In genomic region chr11:20360650-20361049, GRCh38 we compare ENCODE assay signal across 7 cellular contexts. TPM values are rescaled to one million over a fixed set of nuclear protein-coding genes. Genes with fewer than 3 reads are reported as not detected.
DNase-seq lines count a peak whose midpoint lies in the region; ATAC-seq, FAIRE-seq and TF ChIP-seq lines count a peak whose summit lies in the region.

No MANE protein-coding gene starts in this region.

- no peak overlapping the region for H3K4me3 ChIP-seq in K562

- no peak for TF ChIP-seq RAD21 in K562 (CRISPR knock-in tag; conservative IDR thresholded peaks at IDR 0.05 in 1 of 2, IDR thresholded peaks at IDR 0.05 in 1 of 2)

- H3K27me3 ChIP-seq in K562 (ENCODE audit: control insufficient read depth in 2 of 2, insufficient read depth in 2 of 2, low read length in 2 of 2), result no peaks in the 10 kb centered on the region

- H3K4me1 ChIP-seq in K562 (replicated peaks in 1 of 2; ENCODE audit: control insufficient read depth in 2 of 2, insufficient read depth in 2 of 2, low read length in 2 of 2), result peaks cover 15 to 52% of the 10 kb centered on the region in 2 experiments

- DNase-seq in NOMO-1 treated with DMSO at 0.1 percent for 48 hours (lab: John Stamatoyannopoulos, UW; ENCODE audit: unreplicated experiment) (peak; percentile 89), K562 (ENCODE audit: extremely low read depth in 1 of 4, low spot score in 3 of 4) (no peak), NCI-H446 (lab: John Stamatoyannopoulos, UW) (no peak), NCI-H526 (lab: John Stamatoyannopoulos, UW) (no peak), WTC11 (ENCODE audit: low spot score) (no peak)
- DNase-seq in stimulated activated CD4-positive, alpha-beta T cell treated with anti-CD3 and anti-CD28 coated beads, Interleukin-2, amount 100 ng/mL, for 4 hours (ENCODE audit: low read depth), result peak; percentile 26

- H3K36me3 ChIP-seq in K562 (ENCODE audit: control insufficient read depth, insufficient read depth, low read length), result no peaks in the 10 kb centered on the region; the same call in 2 of the 3 replicates

- CTCF ChIA-PET in K562 (lab: Yijun Ruan, JAX; ENCODE audit: low intra/inter-chr PET ratio) (no interaction called here), WTC11 (lab: Charles Lee) (interaction anchor here (0.8 to 1.8 kb wide), 2 partner anchors 233 to 249 kb away, joined by 3 to 7 read pairs; no protein-coding TSS in a partner anchor)

- TF ChIP-seq CTCF in K562 (IDR thresholded peaks at IDR 0.05 in 2 of 3, conservative IDR thresholded peaks at IDR 0.05 in 1 of 3; ENCODE audit: insufficient read depth in 2 of 3, low read depth in 1 of 3, low read length in 3 of 3), result no peak
- TF ChIP-seq CTCF in WTC11 (IDR thresholded peaks at IDR 0.05), result no peak

- H3K4me2 ChIP-seq in K562 (ENCODE audit: insufficient read depth, low read length), result peak overlapping the region; percentile 64

- H3K4me1 Mint-ChIP-seq in WTC11, result peaks cover 13% of the 10 kb centered on the region

- no TSS peak for BruUV-seq in K562 (replicated peaks; lab: Mats Ljungman, UMichigan)

- H3K9me3 Mint-ChIP-seq in WTC11, result no peaks in the 10 kb centered on the region

- peak overlapping the region; percentile 89 for H2AFZ ChIP-seq in K562 (ENCODE audit: low read depth, low read length)

- TF ChIP-seq EP300 in K562 (IDR thresholded peaks at IDR 0.05; ENCODE audit: low read length), result no peak

- H4K20me1 ChIP-seq in K562 (replicated peaks; ENCODE audit: control insufficient read depth, insufficient read depth, low read length), result no peaks in the 10 kb centered on the region

- no peaks in the 10 kb centered on the region for H3K9me1 ChIP-seq in K562 (ENCODE audit: control insufficient read depth, insufficient read depth, low read length)

- intact Hi-C loops in K562 (cut with micrococcal nuclease), result no loop called here

- 0 out of 3 replicates have a peak overlapping the region, but pooled peaks have one; percentile 48 for H3K27ac ChIP-seq in K562 (ENCODE audit: extremely low read depth, low read depth, low read length)

- peaks cover 54% of the 10 kb centered on the region for H3K27me3 Mint-ChIP-seq in WTC11 (ENCODE audit: low read depth)

- WGBS in K562 (ENCODE audit: insufficient coverage, low coverage, missing lambda C conversion rate), result 52% methylated on average over 7 of the region's 7 CpGs

- H3K27ac Mint-ChIP-seq in WTC11, result no peak overlapping the region

- in situ Hi-C loops in K562 (cut with MboI), result no loop called here

- peaks cover 16% of the 10 kb centered on the region for H3K79me2 ChIP-seq in K562 (ENCODE audit: control insufficient read depth, insufficient read depth, low read length)

- no peak overlapping the region for H3K9ac ChIP-seq in K562 (ENCODE audit: insufficient read depth in 1 of 2, low read depth in 2 of 2, low read length in 2 of 2)

- POLR2A ChIA-PET in K562 (lab: Yijun Ruan, JAX), result interaction anchor here (0.8 kb wide), 1 partner anchor 13 kb away, joined by 3 read pairs; no protein-coding TSS in a partner anchor
- POLR2A ChIA-PET in WTC11 (lab: Charles Lee), result no interaction called here

- no peak overlapping the region for H3K4me3 Mint-ChIP-seq in WTC11

- TF ChIP-seq POLR2A in K562 (conservative IDR thresholded peaks at IDR 0.05), result no peak

- ATAC-seq in HG02623 (IDR thresholded peaks at IDR 0.05; ENCODE audit: unreplicated experiment) (peak; percentile 32), K562 (no peak), WTC11 (no peak)

- no peaks in the 10 kb centered on the region for H3K9me3 ChIP-seq in K562 (replicated peaks; ENCODE audit: control insufficient read depth, insufficient read depth, low read depth, low read length)

- peaks cover 3% of the 10 kb centered on the region; the same call in 1 of the 2 replicates for H3K36me3 Mint-ChIP-seq in WTC11

- no peak for FAIRE-seq in K562 (lab: Jason Lieb, UNC)

TF ChIP-seq in K562, 482 proteins besides CTCF, POLR2A, EP300 and RAD21 (continues in another document):
- peak; percentile 73 for TF ChIP-seq FOXM1 (IDR thresholded peaks at IDR 0.05; ENCODE audit: low read depth)
- no peak for TF ChIP-seq FOXM1 (CRISPR knock-in tag; IDR thresholded peaks at IDR 0.05; ENCODE audit: low read depth)
- peak; percentile 80 for TF ChIP-seq USF2 (CRISPR knock-in tag; IDR thresholded peaks at IDR 0.05)
- no peak for TF ChIP-seq MECOM (CRISPR knock-in tag; IDR thresholded peaks at IDR 0.05)
- 0 out of 2 replicates have a peak, but pooled peaks have one; percentile 18 for TF ChIP-seq NR2C2 (CRISPR knock-in tag; IDR thresholded peaks at IDR 0.05)
- no peak for TF ChIP-seq NR2C2 (tag; IDR thresholded peaks at IDR 0.05)

TF ChIP-seq in WTC11, 78 proteins besides CTCF, POLR2A, EP300 and RAD21:
- TF ChIP-seq RORB (CRISPR knock-in tag; IDR thresholded peaks at IDR 0.05) (no peak), ELF4 (CRISPR knock-in tag; IDR thresholded peaks at IDR 0.05; ENCODE audit: low read depth) (no peak), NR1H2 (CRISPR knock-in tag; IDR thresholded peaks at IDR 0.05) (no peak), TCF7 (CRISPR knock-in tag; IDR thresholded peaks at IDR 0.05; ENCODE audit: low read depth) (no peak), ZNF423 (CRISPR knock-in tag; IDR thresholded peaks at IDR 0.05) (no peak), GTF2I (CRISPR knock-in tag; conservative IDR thresholded peaks at IDR 0.05) (no peak)
- TF ChIP-seq, protein P1, sequence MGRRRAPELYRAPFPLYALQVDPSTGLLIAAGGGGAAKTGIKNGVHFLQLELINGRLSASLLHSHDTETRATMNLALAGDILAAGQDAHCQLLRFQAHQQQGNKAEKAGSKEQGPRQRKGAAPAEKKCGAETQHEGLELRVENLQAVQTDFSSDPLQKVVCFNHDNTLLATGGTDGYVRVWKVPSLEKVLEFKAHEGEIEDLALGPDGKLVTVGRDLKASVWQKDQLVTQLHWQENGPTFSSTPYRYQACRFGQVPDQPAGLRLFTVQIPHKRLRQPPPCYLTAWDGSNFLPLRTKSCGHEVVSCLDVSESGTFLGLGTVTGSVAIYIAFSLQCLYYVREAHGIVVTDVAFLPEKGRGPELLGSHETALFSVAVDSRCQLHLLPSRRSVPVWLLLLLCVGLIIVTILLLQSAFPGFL (CRISPR knock-in tag; IDR thresholded peaks at IDR 0.05; ENCODE audit: borderline replicate concordance), result no peak

RNA-seq across cellular contexts. Expression of gene HTATIP2, which starts 2.9 kb away (rescaled TPM):
- 26.5 and 48.5 TPM in 2 replicates for total RNA-seq in K562 (2011; cell fraction: chromatin; rRNA removed; ENCODE audit: low replicate concordance)
- total RNA-seq in K562 (2011; cell fraction: nucleolus; rRNA removed), result 24.3 and 26.2 TPM in 2 replicates
- total RNA-seq in K562 (2011; cell fraction: nucleoplasm; rRNA removed), result 35.4 and 42.0 TPM in 2 replicates
- 49.6 and 59.9 TPM in 2 replicates for total RNA-seq in K562 (2014; rRNA removed)
- total RNA-seq in K562 (2014; rRNA removed; fragmentation: Illumina TruSeq; extraction: Trizol), result 57.4 and 63.7 TPM in 2 replicates
- 46.9 and 52.4 TPM in 2 replicates for total RNA-seq in K562 (2015; rRNA removed; fragmentation: Illumina TruSeq; extraction: Trizol)
- total RNA-seq in K562 (2021), result 45.7 and 48.3 TPM in 2 replicates
- 43.4 and 64.4 TPM in 2 replicates for polyA plus RNA-seq in K562 (2011; rRNA removed)
- 15.9 and 29.8 TPM in 2 replicates for polyA plus RNA-seq in K562 (2011; cell fraction: cytosol; rRNA removed)
- 23.9 and 34.4 TPM in 2 replicates for polyA plus RNA-seq in K562 (2011; cell fraction: nucleus; rRNA removed)
- 62.2 and 81.0 TPM in 2 replicates for polyA plus RNA-seq in K562 (2012)
- 51.8 and 65.7 TPM in 2 replicates for polyA plus RNA-seq in K562 (2014; fragmentation: Illumina TruSeq; extraction: Trizol)
- 10 to 100 TPM; 89.7 to 90.9 TPM for polyA plus RNA-seq in K562 (2014; fragmentation: Nextera tagmentation; extraction: Ambion mirVana)
- polyA plus RNA-seq in K562 (2014; rRNA removed), result 70.4 and 74.2 TPM in 2 replicates
- polyA minus RNA-seq in K562 (2011; rRNA and poly(A)+ RNA removed), result 49.7 and 57.3 TPM in 2 replicates
- polyA minus RNA-seq in K562 (2011; cell fraction: cytosol; rRNA and poly(A)+ RNA removed), result 9.2 and 21.1 TPM in 2 replicates
- 13.9 and 16.1 TPM in 2 replicates for polyA minus RNA-seq in K562 (2011; cell fraction: nucleus; rRNA and poly(A)+ RNA removed)
- total RNA-seq in WTC11 (2021), result 32.7 to 51.3 TPM (median 47.3 TPM) in 3 replicates

RNA-seq across cellular contexts. Expression of gene PRMT3, which starts 26.9 kb away (rescaled TPM):
- total RNA-seq in K562 (2011; cell fraction: chromatin; rRNA removed; ENCODE audit: low replicate concordance), result 37.6 and 85.1 TPM in 2 replicates
- 27.8 and 29.6 TPM in 2 replicates for total RNA-seq in K562 (2011; cell fraction: nucleolus; rRNA removed)
- 42.1 and 62.3 TPM in 2 replicates for total RNA-seq in K562 (2011; cell fraction: nucleoplasm; rRNA removed)
- total RNA-seq in K562 (2014; rRNA removed) (45.4 and 46.4 TPM in 2 replicates), K562 (2014; rRNA removed; fragmentation: Illumina TruSeq; extraction: Trizol) (55.8 and 64.1 TPM in 2 replicates), K562 (2015; rRNA removed; fragmentation: Illumina TruSeq; extraction: Trizol) (43.7 and 44.2 TPM in 2 replicates), K562 (2021) (43.2 and 44.7 TPM in 2 replicates), WTC11 (2021) (26.7 to 31.4 TPM (median 28.0 TPM) in 3 replicates)
- polyA plus RNA-seq in K562 (2011; rRNA removed) (36.3 and 62.1 TPM in 2 replicates), K562 (2014; fragmentation: Illumina TruSeq; extraction: Trizol) (44.2 and 49.8 TPM in 2 replicates), K562 (2014; fragmentation: Nextera tagmentation; extraction: Ambion mirVana) (10 to 100 TPM; 24.0 to 35.3 TPM), K562 (2014; rRNA removed) (42.8 and 44.7 TPM in 2 replicates)
- polyA plus RNA-seq in K562 (2011; cell fraction: cytosol; rRNA removed), result 14.9 and 18.5 TPM in 2 replicates
- 20.7 and 29.0 TPM in 2 replicates for polyA plus RNA-seq in K562 (2011; cell fraction: nucleus; rRNA removed)
- 23.6 and 28.6 TPM in 2 replicates for polyA plus RNA-seq in K562 (2012)
- 64.1 and 76.2 TPM in 2 replicates for polyA minus RNA-seq in K562 (2011; rRNA and poly(A)+ RNA removed)
- polyA minus RNA-seq in K562 (2011; cell fraction: cytosol; rRNA and poly(A)+ RNA removed), result 11.9 and 27.8 TPM in 2 replicates
- 42.9 and 59.4 TPM in 2 replicates for polyA minus RNA-seq in K562 (2011; cell fraction: nucleus; rRNA and poly(A)+ RNA removed)

Comparison
In these comparisons a context has a peak if more than half of its experiments do, and no peak if none do; other contexts are left out.
1. DNase-seq: peak in NOMO-1 treated with DMSO at 0.1 percent for 48 hours (single experiment) and stimulated activated CD4-positive, alpha-beta T cell treated with anti-CD3 and anti-CD28 coated beads, Interleukin-2, amount 100 ng/mL, for 4 hours (single experiment); none in K562 (0 of 4), NCI-H446 (0 of 2), NCI-H526 (0 of 2) and WTC11 (single experiment).